8 cellular contexts compared by ENCODE assay signal in genomic region chr5:151487544-151487943, GRCh38.
"Had no signal": no experiment of that assay in that cellular context is flagged by ENCODE, and none has a peak within 500 bp of the region (broad histone marks: within the 10 kb centered on the region; RNA-seq: fewer than 3 reads in every experiment).

No MANE protein-coding gene starts in this region.

- H3K27ac Mint-ChIP-seq: GM23338, IgD-negative memory B cell had no signal

- H3K27me3 Mint-ChIP-seq: IgD-negative memory B cell had no signal

- ATAC-seq: GM23338, HepG2 had no signal

- H3K27ac ChIP-seq: HL-60 had no signal

- H3K9me3 Mint-ChIP-seq: GM23338, H9, IgD-negative memory B cell had no signal

- H3K4me3 Mint-ChIP-seq: GM23338, H9 had no signal

- FAIRE-seq: H1, H54, HepG2 had no signal

- DNase-seq: H9, HCEC 1CT had no signal

- H3K4me3 ChIP-seq: GM23338 had no signal

- H3K4me1 Mint-ChIP-seq: IgD-negative memory B cell had no signal
